Comparison of ENCODE assay signal across 36 cellular contexts in the genomic region with DNA sequence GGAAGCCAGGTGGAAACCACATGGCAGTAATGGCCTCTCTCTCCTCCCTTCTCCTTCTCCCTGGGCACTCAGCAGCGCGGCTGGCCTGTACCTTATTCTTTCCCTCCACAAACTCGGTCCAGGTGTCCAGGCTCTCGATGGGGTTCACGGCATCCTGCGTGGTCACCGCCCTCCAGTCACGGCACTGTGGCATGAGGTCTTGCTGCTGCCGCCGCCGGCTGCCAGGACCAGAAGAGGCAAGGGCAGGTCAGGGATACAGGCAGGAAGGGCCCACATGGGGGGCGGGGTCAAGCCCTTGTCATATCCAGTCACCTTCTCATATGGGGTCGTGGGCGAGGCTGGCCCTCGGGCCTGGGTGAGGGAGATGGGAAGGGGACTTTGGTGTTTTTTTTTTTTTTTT. TPM values are rescaled to one million over a fixed set of nuclear protein-coding genes. Genes with fewer than 3 reads are reported as not detected.
DNase-seq lines count a peak whose midpoint lies in the region; ATAC-seq and TF ChIP-seq lines count a peak whose summit lies in the region.
"Had no signal": no experiment of that assay in that cellular context is flagged by ENCODE, and none has a peak within 500 bp of the region (broad histone marks: within the 10 kb centered on the region; RNA-seq: fewer than 3 reads in every experiment).

No MANE protein-coding gene starts in this region.

- peak overlapping the region; percentile 59 for H3K27ac Mint-ChIP-seq in stimulated activated naive CD8-positive, alpha-beta T cell treated with anti-CD3 and anti-CD28 coated beads, Interleukin-15, Interleukin-2, amounts not matched to agents 100 ng/mL and 50 ng/mL, for 24 hours
- peak overlapping the region; percentile 70 for H3K27ac Mint-ChIP-seq in activated CD8-positive, alpha-beta T cell treated with anti-CD3 and anti-CD28 coated beads, Interleukin-2, amount 10 ng/mL, durations not matched to agents 7 days and 5 days
- H3K27ac Mint-ChIP-seq: activated CD4-positive, alpha-beta T cell treated with anti-CD3 and anti-CD28 coated beads for 36 hours; stimulated activated memory B cell treated with anti-CD40 and anti-IgM and Interleukin-4, amounts not matched to agents 10 μg/mL and 1 μg/mL and 100 μg/mL, for 72 hours had no signal

- no peak for TF ChIP-seq POLR2A in uterus (IDR thresholded peaks at IDR 0.05)
- TF ChIP-seq POLR2A in GM18505 (IDR thresholded peaks at IDR 0.05; ENCODE audit: borderline replicate concordance, extremely low read depth, insufficient read depth, insufficient read length): no peak

- H3K9me3 Mint-ChIP-seq in stimulated activated naive CD8-positive, alpha-beta T cell treated with anti-CD3 and anti-CD28 coated beads, Interleukin-15, Interleukin-2, amounts not matched to agents 100 ng/mL and 50 ng/mL, for 24 hours: no peaks in the 10 kb centered on the region
- H3K9me3 Mint-ChIP-seq in activated CD8-positive, alpha-beta T cell treated with anti-CD3 and anti-CD28 coated beads, Interleukin-2, amount 10 ng/mL, durations not matched to agents 7 days and 5 days (ENCODE audit: insufficient read depth): no peaks in the 10 kb centered on the region
- H3K9me3 Mint-ChIP-seq: activated T-cell treated with anti-CD3 and anti-CD28 coated beads, Interleukin-2, amount 50 U/mL, for 4 hours; naive thymus-derived CD4-positive, alpha-beta T cell had no signal

- H3K36me3 ChIP-seq in lower lobe of right lung (no peaks in the 10 kb centered on the region), uterus (no peaks in the 10 kb centered on the region)
- H3K36me3 ChIP-seq: breast epithelium, suprapubic skin had no signal

- H3K4me3 Mint-ChIP-seq in stimulated activated naive CD8-positive, alpha-beta T cell treated with anti-CD3 and anti-CD28 coated beads, Interleukin-15, Interleukin-2, amounts not matched to agents 100 ng/mL and 50 ng/mL, for 24 hours: no peak overlapping the region
- H3K4me3 Mint-ChIP-seq in activated CD8-positive, alpha-beta T cell treated with anti-CD3 and anti-CD28 coated beads, Interleukin-2, amount 10 ng/mL, durations not matched to agents 7 days and 5 days: no peak overlapping the region
- H3K4me3 Mint-ChIP-seq: activated CD4-positive, alpha-beta T cell treated with anti-CD3 and anti-CD28 coated beads for 36 hours; activated T-cell treated with anti-CD3 and anti-CD28 coated beads, Interleukin-2, amount 50 U/mL, for 4 hours; stimulated activated memory B cell treated with anti-CD40 and anti-IgM and Interleukin-4, amounts not matched to agents 10 μg/mL and 1 μg/mL and 100 μg/mL, for 72 hours had no signal

- H3K9me3 ChIP-seq in lower lobe of right lung (no peaks in the 10 kb centered on the region), uterus (no peaks in the 10 kb centered on the region)
- H3K9me3 ChIP-seq: breast epithelium, suprapubic skin had no signal

- DNase-seq in stimulated activated naive CD8-positive, alpha-beta T cell treated with anti-CD3 and anti-CD28 coated beads, Interleukin-15, Interleukin-2, amounts not matched to agents 100 U/mL and 50 U/mL, for 24 hours: no peak
- DNase-seq in activated CD8-positive, alpha-beta T cell treated with anti-CD3 and anti-CD28 coated beads, Interleukin-2, amount 10 ng/mL, durations not matched to agents 7 days and 5 days: no peak
- DNase-seq in lower lobe of right lung: no peak
- DNase-seq in uterus: no peak
- DNase-seq: activated CD4-positive, alpha-beta T cell treated with anti-CD3 and anti-CD28 coated beads for 36 hours; activated gamma-delta T cell treated with Interleukin-2 at 50 U/mL for 16 hours; activated T-cell treated with anti-CD3 and anti-CD28 coated beads, Interleukin-2, amount 50 U/mL, for 4 hours; anterior cingulate cortex; DMS79 treated with DMSO at 0.1 percent for 48 hours; effector CD8-positive, alpha-beta T cell; erythroblast; GOT3; kidney; naive thymus-derived CD4-positive, alpha-beta T cell; NCI-H1105; NCI-H187; NCI-H2171; NCI-H510A; OCI-M1; T1000 had no signal

- peaks cover 11% of the 10 kb centered on the region for H3K27me3 ChIP-seq in lower lobe of right lung (ENCODE audit: low read depth)
- H3K27me3 ChIP-seq in uterus: no peaks in the 10 kb centered on the region

- H3K4me1 Mint-ChIP-seq in stimulated activated naive CD8-positive, alpha-beta T cell treated with anti-CD3 and anti-CD28 coated beads, Interleukin-15, Interleukin-2, amounts not matched to agents 100 ng/mL and 50 ng/mL, for 24 hours (ENCODE audit: low read depth): peaks cover 4% of the 10 kb centered on the region
- H3K4me1 Mint-ChIP-seq in activated CD8-positive, alpha-beta T cell treated with anti-CD3 and anti-CD28 coated beads, Interleukin-2, amount 10 ng/mL, durations not matched to agents 7 days and 5 days (ENCODE audit: low read depth): peaks cover 20% of the 10 kb centered on the region

- H3K4me3 ChIP-seq in lower lobe of right lung (no peak overlapping the region), uterus (no peak overlapping the region)
- H3K4me3 ChIP-seq: breast epithelium, coronary artery, lung, suprapubic skin had no signal

- POLR2A ChIA-PET in activated CD8-positive, alpha-beta T cell treated with anti-CD3 and anti-CD28 coated beads, Interleukin-2, amount 10 ng/mL, durations not matched to agents 7 days and 5 days (lab: Charles Lee): no interaction called here

- no peaks in the 10 kb centered on the region for H3K27me3 Mint-ChIP-seq in stimulated activated naive CD8-positive, alpha-beta T cell treated with anti-CD3 and anti-CD28 coated beads, Interleukin-15, Interleukin-2, amounts not matched to agents 100 ng/mL and 50 ng/mL, for 24 hours
- no peaks in the 10 kb centered on the region for H3K27me3 Mint-ChIP-seq in activated CD8-positive, alpha-beta T cell treated with anti-CD3 and anti-CD28 coated beads, Interleukin-2, amount 10 ng/mL, durations not matched to agents 7 days and 5 days (ENCODE audit: low read depth)
- H3K27me3 Mint-ChIP-seq: activated CD4-positive, alpha-beta T cell treated with anti-CD3 and anti-CD28 coated beads for 36 hours; naive thymus-derived CD4-positive, alpha-beta T cell had no signal

- no peak for ATAC-seq in stimulated activated naive CD8-positive, alpha-beta T cell treated with anti-CD3 and anti-CD28 coated beads, Interleukin-15, Interleukin-2, amounts not matched to agents 100 U/mL and 50 U/mL, for 24 hours
- no peak for ATAC-seq in activated CD8-positive, alpha-beta T cell treated with anti-CD3 and anti-CD28 coated beads, Interleukin-2, amount 10 ng/mL, durations not matched to agents 7 days and 5 days
- no peak for ATAC-seq in lower lobe of right lung
- no peak for ATAC-seq in GM18498 (IDR thresholded peaks at IDR 0.05; ENCODE audit: unreplicated experiment)
- ATAC-seq in GM18505 (IDR thresholded peaks at IDR 0.05; ENCODE audit: unreplicated experiment): no peak
- ATAC-seq in GM19035 (IDR thresholded peaks at IDR 0.05; ENCODE audit: unreplicated experiment): no peak
- ATAC-seq: activated CD4-positive, alpha-beta T cell treated with anti-CD3 and anti-CD28 coated beads for 36 hours; activated T-cell treated with anti-CD3 and anti-CD28 coated beads, Interleukin-2, amount 50 U/mL, for 4 hours; naive thymus-derived CD4-positive, alpha-beta T cell; stimulated activated memory B cell treated with anti-CD40 and anti-IgM and Interleukin-4, amounts not matched to agents 10 μg/mL and 1 μg/mL and 100 μg/mL, for 72 hours had no signal

- H3K4me1 ChIP-seq in lower lobe of right lung (peaks cover 4% of the 10 kb centered on the region), uterus (no peaks in the 10 kb centered on the region)
- H3K4me1 ChIP-seq: breast epithelium had no signal

- TF ChIP-seq CTCF in lower lobe of right lung (IDR thresholded peaks at IDR 0.05): no peak
- TF ChIP-seq CTCF in uterus (IDR thresholded peaks at IDR 0.05): no peak

- no peaks in the 10 kb centered on the region for H3K36me3 Mint-ChIP-seq in stimulated activated naive CD8-positive, alpha-beta T cell treated with anti-CD3 and anti-CD28 coated beads, Interleukin-15, Interleukin-2, amounts not matched to agents 100 ng/mL and 50 ng/mL, for 24 hours (ENCODE audit: low read depth)
- no peaks in the 10 kb centered on the region for H3K36me3 Mint-ChIP-seq in activated CD8-positive, alpha-beta T cell treated with anti-CD3 and anti-CD28 coated beads, Interleukin-2, amount 10 ng/mL, durations not matched to agents 7 days and 5 days (ENCODE audit: low read depth)
- H3K36me3 Mint-ChIP-seq: naive thymus-derived CD4-positive, alpha-beta T cell; stimulated activated memory B cell treated with anti-CD40 and anti-IgM and Interleukin-4, amounts not matched to agents 10 μg/mL and 1 μg/mL and 100 μg/mL, for 72 hours had no signal

- H3K27ac ChIP-seq in lower lobe of right lung (peak overlapping the region; percentile 46), uterus (peak overlapping the region; percentile 26)
- H3K27ac ChIP-seq: C4-2B, RWPE1, suprapubic skin, VCaP had no signal

- CTCF ChIA-PET in activated CD8-positive, alpha-beta T cell treated with anti-CD3 and anti-CD28 coated beads, Interleukin-2, amount 10 ng/mL, durations not matched to agents 7 days and 5 days (lab: Charles Lee): interaction anchor here (1.5 kb wide), 1 partner anchor 94 kb away, joined by 5 read pairs; no protein-coding TSS in a partner anchor

- intact Hi-C loops in lower lobe of right lung (cut with DNase I): no loop called here
- intact Hi-C loops in uterus (cut with DNase I; ENCODE audit: low total_unique reads): no loop called here

RNA-seq across cellular contexts. Expression of a gene that starts 25.6 kb away (rescaled TPM):
- total RNA-seq in activated CD8-positive, alpha-beta T cell treated with anti-CD3 and anti-CD28 coated beads, Interleukin-2, amount 10 ng/mL, durations not matched to agents 7 days and 5 days: 1 to 10 TPM in 1 of 2 experiments, under 1 TPM in 1; 0.90 to 1.6 TPM
- total RNA-seq in lower lobe of right lung (24.8 TPM), uterus (10 to 100 TPM; 22.5 to 35.5 (median 25.1) TPM)
- total RNA-seq: M059J had no signal

RNA-seq across cellular contexts. Expression of a gene that starts 32.5 kb away (rescaled TPM):
- not detected for total RNA-seq in activated CD8-positive, alpha-beta T cell treated with anti-CD3 and anti-CD28 coated beads, Interleukin-2, amount 10 ng/mL, durations not matched to agents 7 days and 5 days
- total RNA-seq in lower lobe of right lung: 1,318 TPM
- total RNA-seq in uterus: under 1 TPM in 1 of 4 donors, not detected in 3; 0.98 TPM
- total RNA-seq: activated CD4-positive, alpha-beta T cell treated with anti-CD3 and anti-CD28 coated beads for 36 hours; M059J; omental fat pad; pulmonary artery endothelial cell; SK-MEL-5 had no signal

Comparison
In these comparisons a context has a peak if more than half of its experiments do, and no peak if none do; other contexts are left out.
1. RNA of a gene that starts 32.5 kb away (total RNA-seq): 1,318 TPM in lower lobe of right lung (single experiment); 0.98 TPM in uterus and not detected in activated CD8-positive, alpha-beta T cell treated with anti-CD3 and anti-CD28 coated beads, Interleukin-2, amount 10 ng/mL, durations not matched to agents 7 days and 5 days; every median in the first group is over 100 times any median in the second.